8 cellular contexts compared by ENCODE assay signal in the genomic region with DNA sequence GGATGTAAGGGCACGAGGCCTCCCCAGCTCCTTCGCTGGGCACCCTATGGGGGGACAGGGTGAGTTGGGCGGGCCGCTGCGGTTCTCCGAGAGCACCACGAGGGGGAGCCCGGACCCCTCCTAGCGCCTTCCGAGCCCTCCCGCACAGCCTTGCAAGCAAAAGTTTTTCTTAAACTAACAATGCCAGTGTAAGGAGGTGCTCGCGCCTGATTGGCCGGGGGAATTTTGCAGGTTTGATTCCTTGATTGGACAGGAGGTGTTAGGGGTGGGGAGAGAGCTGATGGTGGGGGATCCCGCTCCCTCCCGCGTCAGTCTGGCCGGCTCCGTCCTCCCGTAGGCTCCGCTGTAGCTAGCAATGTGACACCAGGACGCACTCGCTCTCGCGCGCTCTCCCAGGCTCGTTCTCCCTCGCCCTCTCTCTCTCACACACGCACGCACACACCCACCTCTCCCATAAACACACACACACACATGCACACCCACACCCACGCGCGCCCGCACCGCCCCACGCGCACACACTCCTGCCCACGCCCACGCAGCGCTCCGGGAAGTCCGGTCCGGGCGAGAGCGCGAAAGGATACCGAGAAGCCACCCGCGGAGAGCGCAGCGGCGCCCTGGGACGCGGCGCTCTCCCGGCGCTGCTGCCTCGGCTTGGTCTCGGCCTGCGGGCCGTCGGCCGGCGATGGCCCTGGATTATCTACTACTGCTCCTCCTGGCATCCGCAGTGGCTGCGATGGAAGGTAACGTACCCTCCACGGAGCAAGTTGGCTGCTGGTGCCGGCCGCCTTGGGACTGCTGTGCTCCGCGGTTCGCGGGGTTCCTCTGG.
A peak's percentile ranks its signal among the peaks of the same experiment; 100 is the strongest.
DNase-seq lines count a peak whose midpoint lies in the region; ATAC-seq and TF ChIP-seq lines count a peak whose summit lies in the region.

Gene EPHB1 (plus strand): TSS at position 311 of the 826 bp plus-strand sequence.

- no peak within 1 kb of the TSS for H3K27ac Mint-ChIP-seq in central memory CD8-positive, alpha-beta T cell (ENCODE audit: low read depth)

- H3K4me1 Mint-ChIP-seq in central memory CD8-positive, alpha-beta T cell, result peaks cover 11% of the 10 kb centered on the region

- DNase-seq in AG10803 (ENCODE audit: low read depth) (peak; percentile 96), NCI-H2081 (lab: John Stamatoyannopoulos, UW) (peak; percentile 92 to 93), UCSD-AML1 (lab: John Stamatoyannopoulos, UW; ENCODE audit: unreplicated experiment) (peak; percentile 70), islet precursor cell (peak; percentile 99)
- DNase-seq in central memory CD8-positive, alpha-beta T cell (ENCODE audit: low spot score in 2 of 2), result no peak
- DNase-seq in stimulated activated CD4-positive, alpha-beta T cell treated with anti-CD3 and anti-CD28 coated beads, Interleukin-12 subunit alpha, Interleukin-12 subunit beta, amount 100 ng/mL, for 24 hours (ENCODE audit: low read depth in 2 of 2), result peak; percentile 32 to 61

- peak; percentile 85 for TF ChIP-seq CTCF in AG10803 (conservative IDR thresholded peaks at IDR 0.05; ENCODE audit: low read length)

- H3K27me3 Mint-ChIP-seq in central memory CD8-positive, alpha-beta T cell, result peaks cover 59% of the 10 kb centered on the region

- no peaks in the 10 kb centered on the region for H3K9me3 Mint-ChIP-seq in central memory CD8-positive, alpha-beta T cell

- no peaks in the 10 kb centered on the region for H3K36me3 Mint-ChIP-seq in central memory CD8-positive, alpha-beta T cell (ENCODE audit: insufficient read depth)

- peak; percentile 80 for ATAC-seq in GM18868 (IDR thresholded peaks at IDR 0.05; ENCODE audit: unreplicated experiment)
- peak; percentile 69 for ATAC-seq in HG03066 (IDR thresholded peaks at IDR 0.05; ENCODE audit: low read depth, unreplicated experiment)
- ATAC-seq in central memory CD8-positive, alpha-beta T cell (replicated peaks; ENCODE audit: extremely low read depth, poor library complexity, severe bottlenecking), result peak; percentile 51

- peak within 1 kb of the TSS; percentile 68 for H3K4me3 ChIP-seq in AG10803 (ENCODE audit: low read length)

- H3K4me3 Mint-ChIP-seq in central memory CD8-positive, alpha-beta T cell, result peak within 1 kb of the TSS; percentile 76

Comparison
In these comparisons a context has a peak if more than half of its experiments do, and no peak if none do; other contexts are left out.
1. DNase-seq: peak in AG10803 (single experiment), NCI-H2081 (2 of 2), UCSD-AML1 (single experiment), islet precursor cell (single experiment) and stimulated activated CD4-positive, alpha-beta T cell treated with anti-CD3 and anti-CD28 coated beads, Interleukin-12 subunit alpha, Interleukin-12 subunit beta, amount 100 ng/mL, for 24 hours (2 of 2); none in central memory CD8-positive, alpha-beta T cell (0 of 2).
2. Peak in every context shown above with its lines, with median percentiles within 50 percentile points of each other: ATAC-seq.